ENCODE assay signal across 8 cellular contexts in genomic region chr1:40257688-40258444, GRCh38. TPM values are rescaled to one million over a fixed set of nuclear protein-coding genes. Genes with fewer than 3 reads are reported as not detected.
DNase-seq lines count a peak whose midpoint lies in the region; ATAC-seq and TF ChIP-seq lines count a peak whose summit lies in the region.

TSS of gene ZMPSTE24 (plus strand) at chr1:40258236. CDS start at chr1:40258272, 36 bp downstream.

- peak in 1 of 2 donors; percentile 69 for TF ChIP-seq POLR2A in tibial nerve (IDR thresholded peaks at IDR 0.05)

- WGBS in tibial nerve, 2 donors: 0 to 1% methylated on average over 35 to 48 of the region's 48 CpGs

- H3K4me1 ChIP-seq in adipocyte (ENCODE audit: control insufficient read depth, insufficient read depth, low read length) (peaks cover 21% of the 10 kb centered on the region), cardiac muscle cell (ENCODE audit: low read depth) (peaks cover 5% of the 10 kb centered on the region), parathyroid adenoma (peaks cover 5% of the 10 kb centered on the region), tibial nerve (peaks cover 0 to 64% (median 25%) of the 10 kb centered on the region in 4 donors)

- H3K27ac ChIP-seq in cardiac muscle cell (peak within 1 kb of the TSS; percentile 99), parathyroid adenoma (peak within 1 kb of the TSS; percentile 93), tibial nerve (peak within 1 kb of the TSS; percentile 58 to 98 (median 95))

- H3K27me3 ChIP-seq in adipocyte (replicated peaks; ENCODE audit: control insufficient read depth, insufficient read depth, low read length) (no peaks in the 10 kb centered on the region), cardiac muscle cell (no peaks in the 10 kb centered on the region), parathyroid adenoma (ENCODE audit: control insufficient read depth, insufficient read depth, low read length) (no peaks in the 10 kb centered on the region), tibial nerve (no peaks in the 10 kb centered on the region)

- no peaks in the 10 kb centered on the region for H3K9me3 ChIP-seq in adipocyte (ENCODE audit: control insufficient read depth, low read length)
- H3K9me3 ChIP-seq in cardiac muscle cell (ENCODE audit: low read depth): no peaks in the 10 kb centered on the region
- H3K9me3 ChIP-seq in parathyroid adenoma (ENCODE audit: control insufficient read depth, low read length): no peaks in the 10 kb centered on the region
- no peaks in the 10 kb centered on the region for H3K9me3 ChIP-seq in tibial nerve

- H3K4me2 ChIP-seq in parathyroid adenoma (ENCODE audit: low read length): peak within 1 kb of the TSS; percentile 90

- peak; percentile 93 for ATAC-seq in HG02763 (IDR thresholded peaks at IDR 0.05; ENCODE audit: unreplicated experiment)

- H3K4me3 ChIP-seq in GM12865 (ENCODE audit: low read depth, low read length) (peak within 1 kb of the TSS; percentile 97), adipocyte (ENCODE audit: low read length) (peak within 1 kb of the TSS; percentile 98), cardiac muscle cell (peak within 1 kb of the TSS; percentile 93), parathyroid adenoma (ENCODE audit: low read depth, low read length) (peak within 1 kb of the TSS; percentile 92), tibial nerve (peak within 1 kb of the TSS; percentile 51 to 89 (median 65))

- no peaks in the 10 kb centered on the region for H3K79me2 ChIP-seq in parathyroid adenoma

- TF ChIP-seq CTCF in GM12865 (IDR thresholded peaks at IDR 0.05; ENCODE audit: insufficient read depth, low read depth, low read length, missing control alignments) (no peak), cardiac muscle cell (IDR thresholded peaks at IDR 0.05; ENCODE audit: low read depth, low read length) (no peak), parathyroid adenoma (IDR thresholded peaks at IDR 0.05) (no peak), tibial nerve (IDR thresholded peaks at IDR 0.05) (peak in 2 of 5 experiments; percentile 37 to 41)

- H2AFZ ChIP-seq in parathyroid adenoma: peak within 1 kb of the TSS; percentile 97

- DNase-seq in GM12865 (ENCODE audit: low read depth) (peak; percentile 99), NCI-H1436 (lab: John Stamatoyannopoulos, UW) (peak; percentile 98), T follicular helper cell (ENCODE audit: low read depth) (peak; percentile 95), adipocyte (ENCODE audit: low read depth) (peak; percentile 98), cardiac muscle cell (ENCODE audit: low read depth in 1 of 2, low spot score in 1 of 2) (peak; percentile 97 to 99), tibial nerve (ENCODE audit: low spot score in 2 of 2) (peak; percentile 85 to 90)

- TF ChIP-seq EP300 in tibial nerve (IDR thresholded peaks at IDR 0.05): peak in 1 of 2 donors; percentile 85

- H3K36me3 ChIP-seq in adipocyte (ENCODE audit: control insufficient read depth, insufficient read depth, low read length, severe bottlenecking) (peaks cover 28% of the 10 kb centered on the region), cardiac muscle cell (peaks cover 25% of the 10 kb centered on the region), parathyroid adenoma (ENCODE audit: control insufficient read depth, insufficient read depth, low read length) (no peaks in the 10 kb centered on the region), tibial nerve (peaks cover 0 to 33% (median 8%) of the 10 kb centered on the region in 3 donors)

- H3K9ac ChIP-seq in adipocyte (ENCODE audit: low read length) (peak within 1 kb of the TSS; percentile 92), parathyroid adenoma (peak within 1 kb of the TSS; percentile 93)

RNA-seq across cellular contexts. Expression of gene ZMPSTE24, which starts in this region (rescaled TPM):
- total RNA-seq in cardiac muscle cell: 8.4 and 15.0 TPM in 2 replicates
- polyA plus RNA-seq in cardiac muscle cell: 9.8 and 24.0 TPM in 2 replicates
- 10 to 100 TPM; 27.0 to 51.1 (median 32.1) TPM for total RNA-seq in tibial nerve

Comparison
In these comparisons a context has a peak if more than half of its experiments do, and no peak if none do; other contexts are left out.
1. Peak in every context shown above with its lines: DNase-seq, ATAC-seq, H3K4me3 ChIP-seq and H3K27ac ChIP-seq.